In the genomic region with DNA sequence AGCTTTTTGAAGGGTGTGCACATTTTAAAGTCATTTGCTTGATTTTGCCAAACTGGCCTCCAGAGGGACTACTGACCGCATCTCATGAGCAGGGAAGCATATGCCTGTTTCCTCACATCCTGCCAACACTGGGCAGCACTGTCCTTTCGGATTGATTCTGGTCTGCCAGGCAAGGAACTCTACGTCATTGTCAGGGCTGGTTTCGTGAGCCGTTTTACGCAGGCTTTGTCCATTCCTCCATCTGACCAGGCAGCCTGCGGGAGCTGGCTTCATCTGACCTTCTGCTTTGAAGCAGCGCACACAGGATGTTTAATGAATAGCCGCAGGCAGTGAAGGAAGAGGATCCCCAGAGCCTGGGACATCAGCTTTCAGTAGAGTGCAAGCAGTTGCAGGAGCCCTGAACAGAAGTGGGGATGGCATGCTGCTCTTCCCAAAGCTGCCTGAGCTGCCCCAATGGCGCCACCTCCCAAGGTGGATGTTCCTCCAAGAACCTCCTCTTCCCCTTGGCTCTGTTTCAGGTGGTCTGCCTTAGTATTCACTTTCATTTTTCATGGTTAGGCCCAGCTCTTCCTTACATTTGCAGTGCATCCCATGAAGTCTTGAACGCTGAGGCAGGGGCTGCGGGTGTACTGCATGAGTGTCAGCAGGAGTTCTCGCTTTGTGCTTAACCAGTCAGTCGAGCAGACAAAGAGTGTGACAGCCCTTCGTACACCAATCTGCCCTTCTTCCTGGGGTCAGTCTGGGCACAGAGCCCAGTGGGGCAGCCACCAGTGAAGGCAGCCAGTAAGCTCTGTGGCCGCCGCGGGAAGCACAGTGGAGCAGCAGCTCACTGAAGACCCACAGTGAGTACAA, we compare ENCODE assay signal across 11 cellular contexts. TPM values are rescaled to one million over a fixed set of nuclear protein-coding genes. Genes with fewer than 3 reads are reported as not detected.
DNase-seq lines count a peak whose midpoint lies in the region; ATAC-seq and TF ChIP-seq lines count a peak whose summit lies in the region.
"Had no signal": no experiment of that assay in that cellular context is flagged by ENCODE, and none has a peak within 500 bp of the region (broad histone marks: within the 10 kb centered on the region; RNA-seq: fewer than 3 reads in every experiment).

No MANE protein-coding gene starts in this region.

- no peak overlapping the region for H3K4me3 Mint-ChIP-seq in T-helper 2 cell treated with Interferon-gamma antibody and Interleukin-4, amounts not matched to agents 5 μg/mL and 100 μg/mL, for 36 hours
- H3K4me3 Mint-ChIP-seq: activated B cell treated with CpG ODN at 0.5 μM for 24 hours had no signal

- H3K9me3 Mint-ChIP-seq in T-helper 2 cell treated with Interferon-gamma antibody and Interleukin-4, amounts not matched to agents 5 μg/mL and 100 μg/mL, for 36 hours = peaks cover 31% of the 10 kb centered on the region
- H3K9me3 Mint-ChIP-seq: activated B cell treated with CpG ODN at 0.5 μM for 24 hours had no signal

- H3K4me1 ChIP-seq in body of pancreas = no peaks in the 10 kb centered on the region

- intact Hi-C loops in body of pancreas (cut with DNase I) = no loop called here

- no peaks in the 10 kb centered on the region for H3K36me3 ChIP-seq in body of pancreas (replicated peaks in 1 of 2; ENCODE audit: insufficient read depth in 1 of 2, low read depth in 2 of 2)

- H3K27me3 ChIP-seq in body of pancreas = no peaks in the 10 kb centered on the region

- no peak for TF ChIP-seq POLR2A in body of pancreas (IDR thresholded peaks at IDR 0.05)

- peaks cover 10% of the 10 kb centered on the region for H3K27me3 Mint-ChIP-seq in T-helper 2 cell treated with Interferon-gamma antibody and Interleukin-4, amounts not matched to agents 5 μg/mL and 100 μg/mL, for 36 hours (ENCODE audit: low read depth)
- H3K27me3 Mint-ChIP-seq: activated B cell treated with CpG ODN at 0.5 μM for 24 hours had no signal

- H3K4me1 Mint-ChIP-seq in T-helper 2 cell treated with Interferon-gamma antibody and Interleukin-4, amounts not matched to agents 5 μg/mL and 100 μg/mL, for 36 hours (ENCODE audit: low read depth) = peaks cover 37% of the 10 kb centered on the region

- no peak overlapping the region for H3K4me3 ChIP-seq in body of pancreas
- H3K4me3 ChIP-seq: mucosa of descending colon had no signal

- H3K36me3 Mint-ChIP-seq in T-helper 2 cell treated with Interferon-gamma antibody and Interleukin-4, amounts not matched to agents 5 μg/mL and 100 μg/mL, for 36 hours (ENCODE audit: low read depth) = peaks cover 26% of the 10 kb centered on the region

- no peak overlapping the region for H3K27ac Mint-ChIP-seq in T-helper 2 cell treated with Interferon-gamma antibody and Interleukin-4, amounts not matched to agents 5 μg/mL and 100 μg/mL, for 36 hours
- H3K27ac Mint-ChIP-seq: activated B cell treated with CpG ODN at 0.5 μM for 24 hours had no signal

- in situ Hi-C loops in SK-MEL-5 (cut with HindIII; ENCODE audit: low pct_unique_long_range_greater_than_20kb, low sequenced_read_pairs) = no loop called here

- DNase-seq in EH (ENCODE audit: low read depth) (peak; percentile 66), SK-MEL-5 (ENCODE audit: low read depth, low spot score) (peak; percentile 92), fibroblast of peridontal ligament (ENCODE audit: extremely low read depth) (peak; percentile 16), pons (ENCODE audit: low spot score) (peak; percentile 77), body of pancreas (no peak), kidney glomerular epithelial cell (lab: John Stamatoyannopoulos, UW) (no peak)
- no peak for DNase-seq in T-helper 2 cell treated with Interferon-gamma antibody and Interleukin-4, amounts not matched to agents 5 μg/mL and 100 μg/mL, for 36 hours (ENCODE audit: low spot score)
- no peak for DNase-seq in activated CD4-positive, CD25-positive, alpha-beta regulatory T cell treated with anti-CD3 and anti-CD28 coated beads, Interleukin-2, amount 50 U/mL, for 72 hours
- DNase-seq: activated B cell treated with CpG ODN at 0.5 μM for 24 hours, GOT3 had no signal

- WGBS in body of pancreas, 2 donors = 63 to 70% methylated on average over 16 to 18 of the region's 18 CpGs

- H3K9me3 ChIP-seq in body of pancreas = no peaks in the 10 kb centered on the region
- H3K9me3 ChIP-seq: mucosa of descending colon had no signal

- no peak for TF ChIP-seq CTCF in body of pancreas (IDR thresholded peaks at IDR 0.05)

- ATAC-seq in body of pancreas = no peak

- no peak overlapping the region for H3K27ac ChIP-seq in body of pancreas

RNA-seq across cellular contexts. Expression of a gene that starts 46.5 kb away (rescaled TPM):
- 42.7 and 51.4 TPM in 2 replicates for total RNA-seq in SK-MEL-5 (2014; rRNA removed; shearing (Covaris generic))
- polyA plus RNA-seq in SK-MEL-5 (2015; cell fraction: cytosol; rRNA removed) = 55.6 and 70.5 TPM in 2 replicates
- 140 and 151 TPM in 2 replicates for polyA plus RNA-seq in SK-MEL-5 (2015; cell fraction: nucleus; rRNA removed)
- total RNA-seq in body of pancreas = 10 to 100 TPM; 11.2 to 13.7 TPM

RNA-seq across cellular contexts. Expression of a gene that starts 58.6 kb away (rescaled TPM):
- total RNA-seq in SK-MEL-5 (2014; rRNA removed; shearing (Covaris generic)) = 10.1 and 14.0 TPM in 2 replicates
- polyA plus RNA-seq in SK-MEL-5 (2015; cell fraction: cytosol; rRNA removed) = 21.4 and 31.6 TPM in 2 replicates
- 20.1 and 32.3 TPM in 2 replicates for polyA plus RNA-seq in SK-MEL-5 (2015; cell fraction: nucleus; rRNA removed)
- total RNA-seq in body of pancreas = 10 to 100 TPM in 1 of 2 donors, 1 to 10 TPM in 1; 2.3 to 14.3 TPM

Comparison
In these comparisons a context has a peak if more than half of its experiments do, and no peak if none do; other contexts are left out.
1. DNase-seq: peak in EH (single experiment), SK-MEL-5 (single experiment), fibroblast of peridontal ligament (single experiment) and pons (single experiment); none in T-helper 2 cell treated with Interferon-gamma antibody and Interleukin-4, amounts not matched to agents 5 μg/mL and 100 μg/mL, for 36 hours (single experiment), body of pancreas (0 of 4), kidney glomerular epithelial cell (single experiment) and activated CD4-positive, CD25-positive, alpha-beta regulatory T cell treated with anti-CD3 and anti-CD28 coated beads, Interleukin-2, amount 50 U/mL, for 72 hours (single experiment).